ENCODE assay signal across 1 cellular context in genomic region chr17:79809530-79810137, GRCh38.
TF ChIP-seq lines count a peak whose summit lies in the region.

No MANE protein-coding gene starts in this region.

TF ChIP-seq in A549, 52 proteins besides CTCF, POLR2A, EP300 and RAD21 (continued from another document):
- no peak for TF ChIP-seq RCOR1 (IDR thresholded peaks at IDR 0.05; ENCODE audit: low read depth, low read length)
